20 cellular contexts compared by ENCODE assay signal in genomic region chr1:215595231-215595630, GRCh38. TPM values are rescaled to one million over a fixed set of nuclear protein-coding genes. Genes with fewer than 3 reads are reported as not detected.
DNase-seq lines count a peak whose midpoint lies in the region; ATAC-seq and TF ChIP-seq lines count a peak whose summit lies in the region.
"Had no signal": no experiment of that assay in that cellular context is flagged by ENCODE, and none has a peak within 500 bp of the region (broad histone marks: within the 10 kb centered on the region; RNA-seq: fewer than 3 reads in every experiment).

No MANE protein-coding gene starts in this region.

- H3K4me3 ChIP-seq in esophagus muscularis mucosa = no peak overlapping the region
- H3K4me3 ChIP-seq: pancreas, sigmoid colon, tibial nerve had no signal

- no peaks in the 10 kb centered on the region for H3K27me3 ChIP-seq in esophagus muscularis mucosa
- H3K27me3 ChIP-seq: pancreas, sigmoid colon, tibial nerve had no signal

- H3K9me3 ChIP-seq in esophagus muscularis mucosa = no peaks in the 10 kb centered on the region
- H3K9me3 ChIP-seq: pancreas, sigmoid colon, tibial nerve had no signal

- TF ChIP-seq POLR2A in esophagus muscularis mucosa (IDR thresholded peaks at IDR 0.05; ENCODE audit: low read depth) = no peak

- no peak for TF ChIP-seq EP300 in esophagus muscularis mucosa (IDR thresholded peaks at IDR 0.05)

- H3K36me3 ChIP-seq in esophagus muscularis mucosa = peaks cover 0 to 41% (median 23%) of the 10 kb centered on the region in 4 donors

- no peak for TF ChIP-seq CTCF in esophagus muscularis mucosa (IDR thresholded peaks at IDR 0.05)

- peaks cover 5 to 38% (median 31%) of the 10 kb centered on the region in 4 donors for H3K4me1 ChIP-seq in esophagus muscularis mucosa

- WGBS in esophagus muscularis mucosa = 98% methylated on average over 2 of the region's 2 CpGs

- peak; percentile 57 for DNase-seq in NCI-H82 (lab: John Stamatoyannopoulos, UW)
- no peak for DNase-seq in NCI-H82 treated with DMSO at 0.1 percent for 48 hours (lab: John Stamatoyannopoulos, UW; ENCODE audit: unreplicated experiment)
- DNase-seq in MV-4-11 (lab: John Stamatoyannopoulos, UW) = peak; percentile 10
- DNase-seq in epithelial cell of prostate (ENCODE audit: low read depth, low spot score) = no peak
- DNase-seq in kidney glomerular epithelial cell (lab: John Stamatoyannopoulos, UW) = no peak
- DNase-seq in esophagus muscularis mucosa (ENCODE audit: extremely low spot score) = no peak
- DNase-seq: activated CD4-positive, alpha-beta memory T cell treated with anti-CD3 and anti-CD28 coated beads for 36 hours; endodermal cell; Karpas-422; naive thymus-derived CD4-positive, alpha-beta T cell; NCI-H1436; NCI-H2171; pancreas; sigmoid colon; stimulated activated naive CD8-positive, alpha-beta T cell treated with anti-CD3 and anti-CD28 coated beads, Interleukin-15, Interleukin-2, amounts not matched to agents 100 U/mL and 50 U/mL, for 24 hours; T-helper 17 cell had no signal

- intact Hi-C loops in esophagus muscularis mucosa (cut with DNase I) = no loop called here

- no peak for ATAC-seq in HG03439 (IDR thresholded peaks at IDR 0.05; ENCODE audit: unreplicated experiment)
- no peak for ATAC-seq in HG03139 (IDR thresholded peaks at IDR 0.05; ENCODE audit: unreplicated experiment)
- ATAC-seq: naive thymus-derived CD4-positive, alpha-beta T cell; pancreas; stimulated activated naive CD8-positive, alpha-beta T cell treated with anti-CD3 and anti-CD28 coated beads, Interleukin-15, Interleukin-2, amounts not matched to agents 100 U/mL and 50 U/mL, for 24 hours; T-helper 17 cell; WTC11 had no signal

- H3K27ac ChIP-seq in epithelial cell of prostate (peak overlapping the region; percentile 12), esophagus muscularis mucosa (replicated peaks in 1 of 4) (no peak overlapping the region)
- H3K27ac ChIP-seq: pancreas, sigmoid colon, tibial nerve had no signal

RNA-seq across cellular contexts. Expression of gene KCTD3, which starts 28.1 kb away (rescaled TPM):
- total RNA-seq in esophagus muscularis mucosa = 10 to 100 TPM; 61.0 to 80.5 (median 65.2) TPM

Comparison
In these comparisons a context has a peak if more than half of its experiments do, and no peak if none do; other contexts are left out.
1. DNase-seq: peak in NCI-H82 (single experiment) and MV-4-11 (single experiment); none in NCI-H82 treated with DMSO at 0.1 percent for 48 hours (single experiment), epithelial cell of prostate (single experiment), kidney glomerular epithelial cell (single experiment) and esophagus muscularis mucosa (single experiment).